1 cellular context compared by ENCODE assay signal in the genomic region with DNA sequence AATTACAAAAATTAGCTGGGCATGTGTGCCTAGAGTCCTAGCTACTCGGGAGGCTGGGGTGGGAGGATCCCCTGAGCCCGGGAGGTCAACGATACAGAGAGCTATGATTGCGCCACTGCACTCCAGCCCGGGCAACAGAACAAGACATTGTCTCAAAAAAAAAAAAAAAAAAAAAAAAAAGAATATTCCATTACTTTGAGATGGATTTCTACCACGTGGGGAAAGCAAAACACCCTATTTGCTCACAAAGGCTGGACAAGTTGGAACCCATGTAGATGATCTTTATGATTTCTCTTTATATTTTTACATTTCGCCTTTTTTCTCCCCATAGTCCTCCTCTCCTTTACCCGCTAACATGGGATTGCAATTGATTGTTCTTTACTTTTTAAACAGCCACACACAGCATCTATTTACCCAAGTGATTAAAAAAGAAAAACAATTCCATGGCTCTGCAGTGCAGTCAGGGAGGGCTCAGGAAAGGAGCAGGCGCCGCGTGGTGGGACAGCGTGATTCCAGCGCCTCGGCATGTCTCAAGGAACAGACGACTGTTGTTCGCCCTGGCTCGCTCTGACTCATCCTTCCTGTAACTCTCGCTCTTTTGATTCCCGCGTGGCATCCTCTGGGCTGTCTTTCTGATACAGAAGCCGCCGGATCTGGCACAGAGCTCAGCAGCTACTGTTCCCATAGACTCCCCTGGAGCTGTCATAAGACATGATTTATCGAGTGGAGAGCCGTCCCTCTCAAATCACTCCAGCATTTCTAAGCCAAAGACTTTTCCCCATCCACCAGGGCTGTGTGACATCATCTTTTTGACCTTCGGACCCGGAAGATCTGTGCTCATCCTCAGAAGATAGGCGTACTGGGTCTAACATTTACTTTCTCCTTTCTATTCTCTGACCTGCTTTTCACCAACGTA.
A peak's percentile ranks its signal among the peaks of the same experiment; 100 is the strongest.
TF ChIP-seq lines count a peak whose summit lies in the region.

No MANE protein-coding gene starts in this region.

TF ChIP-seq in HepG2, 621 proteins besides CTCF, POLR2A, EP300 and RAD21 (continued from another document and continues in another):
- TF ChIP-seq, protein P1, sequence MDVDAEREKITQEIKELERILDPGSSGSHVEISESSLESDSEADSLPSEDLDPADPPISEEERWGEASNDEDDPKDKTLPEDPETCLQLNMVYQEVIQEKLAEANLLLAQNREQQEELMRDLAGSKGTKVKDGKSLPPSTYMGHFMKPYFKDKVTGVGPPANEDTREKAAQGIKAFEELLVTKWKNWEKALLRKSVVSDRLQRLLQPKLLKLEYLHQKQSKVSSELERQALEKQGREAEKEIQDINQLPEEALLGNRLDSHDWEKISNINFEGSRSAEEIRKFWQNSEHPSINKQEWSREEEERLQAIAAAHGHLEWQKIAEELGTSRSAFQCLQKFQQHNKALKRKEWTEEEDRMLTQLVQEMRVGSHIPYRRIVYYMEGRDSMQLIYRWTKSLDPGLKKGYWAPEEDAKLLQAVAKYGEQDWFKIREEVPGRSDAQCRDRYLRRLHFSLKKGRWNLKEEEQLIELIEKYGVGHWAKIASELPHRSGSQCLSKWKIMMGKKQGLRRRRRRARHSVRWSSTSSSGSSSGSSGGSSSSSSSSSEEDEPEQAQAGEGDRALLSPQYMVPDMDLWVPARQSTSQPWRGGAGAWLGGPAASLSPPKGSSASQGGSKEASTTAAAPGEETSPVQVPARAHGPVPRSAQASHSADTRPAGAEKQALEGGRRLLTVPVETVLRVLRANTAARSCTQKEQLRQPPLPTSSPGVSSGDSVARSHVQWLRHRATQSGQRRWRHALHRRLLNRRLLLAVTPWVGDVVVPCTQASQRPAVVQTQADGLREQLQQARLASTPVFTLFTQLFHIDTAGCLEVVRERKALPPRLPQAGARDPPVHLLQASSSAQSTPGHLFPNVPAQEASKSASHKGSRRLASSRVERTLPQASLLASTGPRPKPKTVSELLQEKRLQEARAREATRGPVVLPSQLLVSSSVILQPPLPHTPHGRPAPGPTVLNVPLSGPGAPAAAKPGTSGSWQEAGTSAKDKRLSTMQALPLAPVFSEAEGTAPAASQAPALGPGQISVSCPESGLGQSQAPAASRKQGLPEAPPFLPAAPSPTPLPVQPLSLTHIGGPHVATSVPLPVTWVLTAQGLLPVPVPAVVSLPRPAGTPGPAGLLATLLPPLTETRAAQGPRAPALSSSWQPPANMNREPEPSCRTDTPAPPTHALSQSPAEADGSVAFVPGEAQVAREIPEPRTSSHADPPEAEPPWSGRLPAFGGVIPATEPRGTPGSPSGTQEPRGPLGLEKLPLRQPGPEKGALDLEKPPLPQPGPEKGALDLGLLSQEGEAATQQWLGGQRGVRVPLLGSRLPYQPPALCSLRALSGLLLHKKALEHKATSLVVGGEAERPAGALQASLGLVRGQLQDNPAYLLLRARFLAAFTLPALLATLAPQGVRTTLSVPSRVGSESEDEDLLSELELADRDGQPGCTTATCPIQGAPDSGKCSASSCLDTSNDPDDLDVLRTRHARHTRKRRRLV (CRISPR knock-in tag; IDR thresholded peaks at IDR 0.05) = no peak
- no peak for TF ChIP-seq ZFX (CRISPR knock-in tag; IDR thresholded peaks at IDR 0.05; ENCODE audit: low read depth)
- no peak for TF ChIP-seq ZSCAN21 (CRISPR knock-in tag; IDR thresholded peaks at IDR 0.05; ENCODE audit: borderline replicate concordance)
- no peak for TF ChIP-seq ZBTB38 (CRISPR knock-in tag; IDR thresholded peaks at IDR 0.05)
- no peak for TF ChIP-seq MXD4 (CRISPR knock-in tag; IDR thresholded peaks at IDR 0.05)
- TF ChIP-seq PHF21A (CRISPR knock-in tag; IDR thresholded peaks at IDR 0.05) = 0 out of 2 replicates have a peak, but pooled peaks have one; percentile 31
- TF ChIP-seq FOXA1 (IDR thresholded peaks at IDR 0.05) = no peak
- TF ChIP-seq FOXA1 (CRISPR knock-in tag; IDR thresholded peaks at IDR 0.05) = peak; percentile 16; the same call in 1 of the 2 replicates
- no peak for TF ChIP-seq ZNF20 (CRISPR knock-in tag; IDR thresholded peaks at IDR 0.05)
- peak; percentile 37 for TF ChIP-seq ASH2L (IDR thresholded peaks at IDR 0.05; ENCODE audit: insufficient read length, low read depth, low read length)
- no peak for TF ChIP-seq HNRNPL (IDR thresholded peaks at IDR 0.05; ENCODE audit: low read depth, low read length)
- TF ChIP-seq, protein P2, sequence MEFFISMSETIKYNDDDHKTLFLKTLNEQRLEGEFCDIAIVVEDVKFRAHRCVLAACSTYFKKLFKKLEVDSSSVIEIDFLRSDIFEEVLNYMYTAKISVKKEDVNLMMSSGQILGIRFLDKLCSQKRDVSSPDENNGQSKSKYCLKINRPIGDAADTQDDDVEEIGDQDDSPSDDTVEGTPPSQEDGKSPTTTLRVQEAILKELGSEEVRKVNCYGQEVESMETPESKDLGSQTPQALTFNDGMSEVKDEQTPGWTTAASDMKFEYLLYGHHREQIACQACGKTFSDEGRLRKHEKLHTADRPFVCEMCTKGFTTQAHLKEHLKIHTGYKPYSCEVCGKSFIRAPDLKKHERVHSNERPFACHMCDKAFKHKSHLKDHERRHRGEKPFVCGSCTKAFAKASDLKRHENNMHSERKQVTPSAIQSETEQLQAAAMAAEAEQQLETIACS (CRISPR knock-in tag; IDR thresholded peaks at IDR 0.05) = no peak
- no peak for TF ChIP-seq MZF1 (CRISPR knock-in tag; IDR thresholded peaks at IDR 0.05; ENCODE audit: borderline replicate concordance)
- TF ChIP-seq, protein P3, sequence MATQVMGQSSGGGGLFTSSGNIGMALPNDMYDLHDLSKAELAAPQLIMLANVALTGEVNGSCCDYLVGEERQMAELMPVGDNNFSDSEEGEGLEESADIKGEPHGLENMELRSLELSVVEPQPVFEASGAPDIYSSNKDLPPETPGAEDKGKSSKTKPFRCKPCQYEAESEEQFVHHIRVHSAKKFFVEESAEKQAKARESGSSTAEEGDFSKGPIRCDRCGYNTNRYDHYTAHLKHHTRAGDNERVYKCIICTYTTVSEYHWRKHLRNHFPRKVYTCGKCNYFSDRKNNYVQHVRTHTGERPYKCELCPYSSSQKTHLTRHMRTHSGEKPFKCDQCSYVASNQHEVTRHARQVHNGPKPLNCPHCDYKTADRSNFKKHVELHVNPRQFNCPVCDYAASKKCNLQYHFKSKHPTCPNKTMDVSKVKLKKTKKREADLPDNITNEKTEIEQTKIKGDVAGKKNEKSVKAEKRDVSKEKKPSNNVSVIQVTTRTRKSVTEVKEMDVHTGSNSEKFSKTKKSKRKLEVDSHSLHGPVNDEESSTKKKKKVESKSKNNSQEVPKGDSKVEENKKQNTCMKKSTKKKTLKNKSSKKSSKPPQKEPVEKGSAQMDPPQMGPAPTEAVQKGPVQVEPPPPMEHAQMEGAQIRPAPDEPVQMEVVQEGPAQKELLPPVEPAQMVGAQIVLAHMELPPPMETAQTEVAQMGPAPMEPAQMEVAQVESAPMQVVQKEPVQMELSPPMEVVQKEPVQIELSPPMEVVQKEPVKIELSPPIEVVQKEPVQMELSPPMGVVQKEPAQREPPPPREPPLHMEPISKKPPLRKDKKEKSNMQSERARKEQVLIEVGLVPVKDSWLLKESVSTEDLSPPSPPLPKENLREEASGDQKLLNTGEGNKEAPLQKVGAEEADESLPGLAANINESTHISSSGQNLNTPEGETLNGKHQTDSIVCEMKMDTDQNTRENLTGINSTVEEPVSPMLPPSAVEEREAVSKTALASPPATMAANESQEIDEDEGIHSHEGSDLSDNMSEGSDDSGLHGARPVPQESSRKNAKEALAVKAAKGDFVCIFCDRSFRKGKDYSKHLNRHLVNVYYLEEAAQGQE (IDR thresholded peaks at IDR 0.05; ENCODE audit: borderline replicate concordance in 1 of 2, low read depth in 1 of 2, low read length in 2 of 2) = peak in 1 of 2 experiments; percentile 11; a peak in 1 of 4 replicates
- TF ChIP-seq MYC (CRISPR knock-in tag; IDR thresholded peaks at IDR 0.05; ENCODE audit: borderline replicate concordance) = peak; percentile 75
- TF ChIP-seq ZMYM3 (CRISPR knock-in tag; IDR thresholded peaks at IDR 0.05) = no peak; the same call in 1 of the 2 replicates
- TF ChIP-seq, protein P4, sequence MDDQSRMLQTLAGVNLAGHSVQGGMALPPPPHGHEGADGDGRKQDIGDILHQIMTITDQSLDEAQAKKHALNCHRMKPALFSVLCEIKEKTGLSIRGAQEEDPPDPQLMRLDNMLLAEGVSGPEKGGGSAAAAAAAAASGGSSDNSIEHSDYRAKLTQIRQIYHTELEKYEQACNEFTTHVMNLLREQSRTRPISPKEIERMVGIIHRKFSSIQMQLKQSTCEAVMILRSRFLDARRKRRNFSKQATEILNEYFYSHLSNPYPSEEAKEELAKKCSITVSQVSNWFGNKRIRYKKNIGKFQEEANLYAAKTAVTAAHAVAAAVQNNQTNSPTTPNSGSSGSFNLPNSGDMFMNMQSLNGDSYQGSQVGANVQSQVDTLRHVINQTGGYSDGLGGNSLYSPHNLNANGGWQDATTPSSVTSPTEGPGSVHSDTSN (CRISPR knock-in tag; IDR thresholded peaks at IDR 0.05; ENCODE audit: borderline replicate concordance) = no peak
- TF ChIP-seq ELF4 (CRISPR knock-in tag; IDR thresholded peaks at IDR 0.05; ENCODE audit: borderline replicate concordance) = no peak
- TF ChIP-seq, protein P5, sequence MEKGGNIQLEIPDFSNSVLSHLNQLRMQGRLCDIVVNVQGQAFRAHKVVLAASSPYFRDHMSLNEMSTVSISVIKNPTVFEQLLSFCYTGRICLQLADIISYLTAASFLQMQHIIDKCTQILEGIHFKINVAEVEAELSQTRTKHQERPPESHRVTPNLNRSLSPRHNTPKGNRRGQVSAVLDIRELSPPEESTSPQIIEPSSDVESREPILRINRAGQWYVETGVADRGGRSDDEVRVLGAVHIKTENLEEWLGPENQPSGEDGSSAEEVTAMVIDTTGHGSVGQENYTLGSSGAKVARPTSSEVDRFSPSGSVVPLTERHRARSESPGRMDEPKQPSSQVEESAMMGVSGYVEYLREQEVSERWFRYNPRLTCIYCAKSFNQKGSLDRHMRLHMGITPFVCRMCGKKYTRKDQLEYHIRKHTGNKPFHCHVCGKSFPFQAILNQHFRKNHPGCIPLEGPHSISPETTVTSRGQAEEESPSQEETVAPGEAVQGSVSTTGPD (CRISPR knock-in tag; IDR thresholded peaks at IDR 0.05) = no peak
- TF ChIP-seq CHD2 (IDR thresholded peaks at IDR 0.05; ENCODE audit: low read depth, low read length) = peak; percentile 54; the same call in 1 of the 2 replicates
- TF ChIP-seq, protein P6, sequence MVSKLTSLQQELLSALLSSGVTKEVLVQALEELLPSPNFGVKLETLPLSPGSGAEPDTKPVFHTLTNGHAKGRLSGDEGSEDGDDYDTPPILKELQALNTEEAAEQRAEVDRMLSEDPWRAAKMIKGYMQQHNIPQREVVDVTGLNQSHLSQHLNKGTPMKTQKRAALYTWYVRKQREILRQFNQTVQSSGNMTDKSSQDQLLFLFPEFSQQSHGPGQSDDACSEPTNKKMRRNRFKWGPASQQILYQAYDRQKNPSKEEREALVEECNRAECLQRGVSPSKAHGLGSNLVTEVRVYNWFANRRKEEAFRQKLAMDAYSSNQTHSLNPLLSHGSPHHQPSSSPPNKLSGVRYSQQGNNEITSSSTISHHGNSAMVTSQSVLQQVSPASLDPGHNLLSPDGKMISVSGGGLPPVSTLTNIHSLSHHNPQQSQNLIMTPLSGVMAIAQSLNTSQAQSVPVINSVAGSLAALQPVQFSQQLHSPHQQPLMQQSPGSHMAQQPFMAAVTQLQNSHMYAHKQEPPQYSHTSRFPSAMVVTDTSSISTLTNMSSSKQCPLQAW (CRISPR knock-in tag; IDR thresholded peaks at IDR 0.05) = no peak
- TF ChIP-seq SRSF1 (optimal IDR thresholded peaks at IDR 0.05; ENCODE audit: low read depth, low read length) = no peak
- TF ChIP-seq RFX5 (IDR thresholded peaks at IDR 0.05; ENCODE audit: low read depth, low read length) = no peak
- TF ChIP-seq KDM5B (CRISPR knock-in tag; IDR thresholded peaks at IDR 0.05; ENCODE audit: borderline replicate concordance) = no peak
- TF ChIP-seq NR2C2 (CRISPR knock-in tag; IDR thresholded peaks at IDR 0.05; ENCODE audit: borderline replicate concordance) = peak; percentile 14; the same call in 1 of the 2 replicates
- no peak for TF ChIP-seq ZNF570 (CRISPR knock-in tag; IDR thresholded peaks at IDR 0.05; ENCODE audit: borderline replicate concordance)
- TF ChIP-seq PRPF4 (IDR thresholded peaks at IDR 0.05; ENCODE audit: low read depth, low read length, poor library complexity, severe bottlenecking) = no peak
- TF ChIP-seq CEBPG (CRISPR knock-in tag; IDR thresholded peaks at IDR 0.05) = peak; percentile 51; the same call in 1 of the 2 replicates
- no peak for TF ChIP-seq YY1 (IDR thresholded peaks at IDR 0.05; ENCODE audit: insufficient read depth, insufficient replicate concordance, low read depth, low read length)
- no peak for TF ChIP-seq ZBTB3 (CRISPR knock-in tag; IDR thresholded peaks at IDR 0.05; ENCODE audit: borderline replicate concordance, low read depth)
- TF ChIP-seq HNRNPLL (IDR thresholded peaks at IDR 0.05; ENCODE audit: low read depth, low read length, poor library complexity, severe bottlenecking) = no peak
- TF ChIP-seq, protein P7, sequence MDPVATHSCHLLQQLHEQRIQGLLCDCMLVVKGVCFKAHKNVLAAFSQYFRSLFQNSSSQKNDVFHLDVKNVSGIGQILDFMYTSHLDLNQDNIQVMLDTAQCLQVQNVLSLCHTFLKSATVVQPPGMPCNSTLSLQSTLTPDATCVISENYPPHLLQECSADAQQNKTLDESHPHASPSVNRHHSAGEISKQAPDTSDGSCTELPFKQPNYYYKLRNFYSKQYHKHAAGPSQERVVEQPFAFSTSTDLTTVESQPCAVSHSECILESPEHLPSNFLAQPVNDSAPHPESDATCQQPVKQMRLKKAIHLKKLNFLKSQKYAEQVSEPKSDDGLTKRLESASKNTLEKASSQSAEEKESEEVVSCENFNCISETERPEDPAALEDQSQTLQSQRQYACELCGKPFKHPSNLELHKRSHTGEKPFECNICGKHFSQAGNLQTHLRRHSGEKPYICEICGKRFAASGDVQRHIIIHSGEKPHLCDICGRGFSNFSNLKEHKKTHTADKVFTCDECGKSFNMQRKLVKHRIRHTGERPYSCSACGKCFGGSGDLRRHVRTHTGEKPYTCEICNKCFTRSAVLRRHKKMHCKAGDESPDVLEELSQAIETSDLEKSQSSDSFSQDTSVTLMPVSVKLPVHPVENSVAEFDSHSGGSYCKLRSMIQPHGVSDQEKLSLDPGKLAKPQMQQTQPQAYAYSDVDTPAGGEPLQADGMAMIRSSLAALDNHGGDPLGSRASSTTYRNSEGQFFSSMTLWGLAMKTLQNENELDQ (CRISPR knock-in tag; IDR thresholded peaks at IDR 0.05; ENCODE audit: borderline replicate concordance) = no peak
- no peak for TF ChIP-seq AKAP8 (CRISPR knock-in tag; IDR thresholded peaks at IDR 0.05)
- no peak for TF ChIP-seq FOXP1 (IDR thresholded peaks at IDR 0.05)
- TF ChIP-seq FOXP1 (CRISPR knock-in tag; IDR thresholded peaks at IDR 0.05) = no peak
- TF ChIP-seq YEATS2 (CRISPR knock-in tag; IDR thresholded peaks at IDR 0.05; ENCODE audit: borderline replicate concordance) = no peak
- TF ChIP-seq ZNF607 (CRISPR knock-in tag; IDR thresholded peaks at IDR 0.05; ENCODE audit: borderline replicate concordance) = no peak
- TF ChIP-seq, protein P8, sequence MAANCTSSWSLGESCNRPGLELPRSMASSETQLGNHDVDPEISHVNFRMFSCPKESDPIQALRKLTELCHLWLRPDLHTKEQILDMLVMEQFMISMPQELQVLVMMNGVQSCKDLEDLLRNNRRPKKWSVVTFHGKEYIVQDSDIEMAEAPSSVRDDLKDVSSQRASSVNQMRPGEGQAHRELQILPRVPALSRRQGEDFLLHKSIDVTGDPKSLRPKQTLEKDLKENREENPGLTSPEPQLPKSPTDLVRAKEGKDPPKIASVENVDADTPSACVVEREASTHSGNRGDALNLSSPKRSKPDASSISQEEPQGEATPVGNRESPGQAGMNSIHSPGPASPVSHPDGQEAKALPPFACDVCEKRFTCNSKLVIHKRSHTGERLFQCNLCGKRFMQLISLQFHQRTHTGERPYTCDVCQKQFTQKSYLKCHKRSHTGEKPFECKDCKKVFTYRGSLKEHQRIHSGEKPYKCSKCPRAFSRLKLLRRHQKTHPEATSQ (CRISPR knock-in tag; IDR thresholded peaks at IDR 0.05; ENCODE audit: borderline replicate concordance) = no peak
- no peak for TF ChIP-seq BORCS8-MEF2B (CRISPR knock-in tag; IDR thresholded peaks at IDR 0.05)
